ENCODE assay signal across 10 cellular contexts in the genomic region with DNA sequence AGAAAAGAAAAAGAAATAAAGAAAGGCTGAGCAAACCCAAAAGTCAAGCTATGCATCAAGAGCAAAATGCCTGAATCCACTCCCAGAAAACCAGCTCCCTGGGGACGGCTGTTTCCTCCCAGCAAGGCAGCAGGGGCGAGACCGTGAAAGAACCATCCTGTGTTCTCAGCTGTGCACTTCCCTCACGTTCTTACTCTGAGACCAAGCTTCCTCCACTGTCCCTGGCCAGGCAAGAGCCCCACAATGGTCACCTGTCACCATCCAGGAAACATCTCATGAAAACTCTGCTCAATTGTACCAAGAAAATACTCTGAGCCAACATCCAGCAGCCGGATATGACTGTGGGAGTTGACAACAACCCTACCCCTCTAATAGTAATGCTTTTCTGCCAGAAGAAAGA. TPM values are rescaled to one million over a fixed set of nuclear protein-coding genes. Genes with fewer than 3 reads are reported as not detected.
A peak's percentile ranks its signal among the peaks of the same experiment; 100 is the strongest.
DNase-seq lines count a peak whose midpoint lies in the region; ATAC-seq and TF ChIP-seq lines count a peak whose summit lies in the region.
"Had no signal": no experiment of that assay in that cellular context is flagged by ENCODE, and none has a peak within 500 bp of the region (broad histone marks: within the 10 kb centered on the region; RNA-seq: fewer than 3 reads in every experiment).

No MANE protein-coding gene starts in this region.

- peaks cover 3% of the 10 kb centered on the region for H3K4me1 ChIP-seq in psoas muscle

- H3K4me1 Mint-ChIP-seq in activated T-cell treated with anti-CD3 and anti-CD28 coated beads, Interleukin-2, amount 50 U/mL, for 24 hours (ENCODE audit: low read depth) = peaks cover 9% of the 10 kb centered on the region

- H3K27ac ChIP-seq in psoas muscle = peak overlapping the region; percentile 4

- H3K27me3 ChIP-seq in psoas muscle (ENCODE audit: insufficient read depth in 3 of 3, low read length in 2 of 3) = no peaks in the 10 kb centered on the region

- no peak for TF ChIP-seq CTCF in psoas muscle (IDR thresholded peaks at IDR 0.05)

- H3K36me3 Mint-ChIP-seq in activated T-cell treated with anti-CD3 and anti-CD28 coated beads, Interleukin-2, amount 50 U/mL, for 24 hours (ENCODE audit: low read depth) = no peaks in the 10 kb centered on the region

- H3K27ac Mint-ChIP-seq in activated T-cell treated with anti-CD3 and anti-CD28 coated beads, Interleukin-2, amount 50 U/mL, for 24 hours = no peak overlapping the region

- peak; percentile 59 for DNase-seq in dermis blood vessel endothelial cell
- DNase-seq in psoas muscle = peak in 1 of 2 donors; percentile 53
- DNase-seq in activated T-cell treated with anti-CD3 and anti-CD28 coated beads, Interleukin-2, amount 50 U/mL, for 24 hours = no peak
- no peak for DNase-seq in SW 1271 (lab: John Stamatoyannopoulos, UW)
- DNase-seq in hypothalamus (lab: John Stamatoyannopoulos, UW) = no peak
- no peak for DNase-seq in hippocampal formation (lab: John Stamatoyannopoulos, UW)
- DNase-seq: DMS 273 treated with DMSO at 0.1 percent for 48 hours, NCI-H146 had no signal

- 33 to 52% (median 41%) methylated on average over 5 of the region's 5 CpGs for WGBS in psoas muscle, 3 donors

- intact Hi-C loops in psoas muscle (cut with DNase I) = no loop called here

- no peak overlapping the region for H3K4me3 ChIP-seq in psoas muscle

- no peaks in the 10 kb centered on the region for H3K9me3 Mint-ChIP-seq in activated T-cell treated with anti-CD3 and anti-CD28 coated beads, Interleukin-2, amount 50 U/mL, for 24 hours

- no peaks in the 10 kb centered on the region for H3K27me3 Mint-ChIP-seq in activated T-cell treated with anti-CD3 and anti-CD28 coated beads, Interleukin-2, amount 50 U/mL, for 24 hours

- H3K4me3 Mint-ChIP-seq in activated T-cell treated with anti-CD3 and anti-CD28 coated beads, Interleukin-2, amount 50 U/mL, for 24 hours = no peak overlapping the region

- H3K9me3 ChIP-seq in psoas muscle = no peaks in the 10 kb centered on the region

- no peaks in the 10 kb centered on the region for H3K36me3 ChIP-seq in psoas muscle (ENCODE audit: insufficient read depth in 1 of 2, low read depth in 1 of 2)

- ATAC-seq in GM18502 (IDR thresholded peaks at IDR 0.05; ENCODE audit: poor library complexity, unreplicated experiment) = peak; percentile 63
- peak; percentile 72 for ATAC-seq in HG03095 (IDR thresholded peaks at IDR 0.05; ENCODE audit: unreplicated experiment)
- peak in 2 of 4 donors; percentile 48 to 51 for ATAC-seq in psoas muscle

RNA-seq across cellular contexts. Expression of gene RAB20, which starts 22.9 kb away (rescaled TPM):
- total RNA-seq in dermis blood vessel endothelial cell (1.3 and 1.5 TPM in 2 replicates), psoas muscle (1 to 10 TPM; 2.3 to 6.8 (median 3.0) TPM)
- 10 to 100 TPM in 1 of 3 donors, 1 to 10 TPM in 2; 1.2 to 20.5 (median 2.7) TPM for polyA plus RNA-seq in psoas muscle
